ENCODE assay signal across 25 cellular contexts in genomic region chr5:68116868-68117411, GRCh38.
"Had no signal": no experiment of that assay in that cellular context is flagged by ENCODE, and none has a peak within 500 bp of the region (broad histone marks: within the 10 kb centered on the region; RNA-seq: fewer than 3 reads in every experiment).

No MANE protein-coding gene starts in this region.

- H3K9me3 Mint-ChIP-seq: neural crest cell had no signal

- H3K4me3 ChIP-seq: adrenal gland, ascending aorta, lower lobe of right lung, mucosa of descending colon, sigmoid colon, testis, vagina had no signal

- H3K36me3 ChIP-seq: adrenal gland, ascending aorta, lower lobe of right lung, sigmoid colon, vagina had no signal

- H3K27ac ChIP-seq: adrenal gland, ascending aorta, lower lobe of right lung, sigmoid colon, testis, vagina had no signal

- ATAC-seq: esophagus mucosa; lower lobe of right lung; mucosa of descending colon; naive thymus-derived CD4-positive, alpha-beta T cell; WTC11 had no signal

- H3K36me3 Mint-ChIP-seq: activated naive CD8-positive, alpha-beta T cell had no signal

- H3K27me3 ChIP-seq: adrenal gland, ascending aorta, sigmoid colon, testis, vagina had no signal

- FAIRE-seq: frontal cortex, islet of Langerhans had no signal

- H3K27ac Mint-ChIP-seq: activated naive CD8-positive, alpha-beta T cell; naive thymus-derived CD4-positive, alpha-beta T cell; WTC11 had no signal

- DNase-seq: activated gamma-delta T cell treated with Interleukin-2 at 50 U/mL for 16 hours; activated T-cell treated with anti-CD3 and anti-CD28 coated beads, Interleukin-2, amount 50 U/mL, for 1 hour; adrenal gland; central memory CD4-positive, alpha-beta T cell; dermis blood vessel endothelial cell; effector CD8-positive, alpha-beta T cell; left cardiac atrium; lower lobe of right lung; mucosa of descending colon; naive thymus-derived CD4-positive, alpha-beta T cell; occipital lobe; posterior cingulate gyrus; sigmoid colon; stimulated activated CD4-positive, alpha-beta T cell treated with anti-CD3 and anti-CD28 coated beads, Interleukin-4, amount 100 ng/mL, for 1 hour; stimulated activated naive CD4-positive, alpha-beta T cell; T-helper 9 cell; testis had no signal

- H3K4me1 ChIP-seq: adrenal gland, ascending aorta, lower lobe of right lung, sigmoid colon, testis, vagina had no signal

- H3K9me3 ChIP-seq: adrenal gland, ascending aorta, lower lobe of right lung, mucosa of descending colon, sigmoid colon, testis, vagina had no signal

- H3K4me3 Mint-ChIP-seq: activated naive CD8-positive, alpha-beta T cell; naive thymus-derived CD4-positive, alpha-beta T cell; neural crest cell; WTC11 had no signal
